In the genomic region with DNA sequence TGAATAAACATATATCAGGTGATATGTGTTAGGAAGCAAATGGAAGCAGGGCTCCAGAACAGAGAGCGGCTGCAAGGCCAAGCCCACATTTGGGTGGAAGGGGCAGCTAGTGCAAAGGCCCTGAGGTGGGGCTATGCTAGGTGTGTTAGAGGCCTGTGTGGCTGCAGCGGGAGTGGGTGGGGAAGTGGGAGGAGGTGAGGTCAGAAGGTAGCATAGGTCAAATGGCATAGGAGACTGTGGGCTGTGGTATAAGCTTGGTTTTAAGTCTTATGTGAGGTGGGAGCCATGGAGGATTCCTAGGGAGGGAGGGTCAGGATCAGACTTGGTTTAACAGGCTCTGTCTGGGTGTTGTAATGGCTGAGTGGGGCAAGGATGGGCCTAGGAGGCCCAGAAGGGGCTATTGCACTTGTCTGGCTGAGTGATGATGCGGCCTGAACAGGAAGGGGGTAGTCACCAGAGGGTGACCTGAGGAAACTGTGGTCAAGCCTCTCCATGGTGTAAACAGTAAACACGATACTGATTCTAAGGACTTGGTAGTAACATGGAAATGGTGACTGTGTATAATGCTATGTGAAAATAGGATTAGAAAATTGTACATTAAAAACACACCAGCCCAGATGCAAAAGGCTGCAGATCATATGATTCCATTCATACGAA, we compare ENCODE assay signal across 1 cellular context.
TF ChIP-seq lines count a peak whose summit lies in the region.

No MANE protein-coding gene starts in this region.

TF ChIP-seq in GM12878, 131 proteins besides CTCF, POLR2A, EP300 and RAD21 (continued from another document and continues in another):
- TF ChIP-seq, protein P1, sequence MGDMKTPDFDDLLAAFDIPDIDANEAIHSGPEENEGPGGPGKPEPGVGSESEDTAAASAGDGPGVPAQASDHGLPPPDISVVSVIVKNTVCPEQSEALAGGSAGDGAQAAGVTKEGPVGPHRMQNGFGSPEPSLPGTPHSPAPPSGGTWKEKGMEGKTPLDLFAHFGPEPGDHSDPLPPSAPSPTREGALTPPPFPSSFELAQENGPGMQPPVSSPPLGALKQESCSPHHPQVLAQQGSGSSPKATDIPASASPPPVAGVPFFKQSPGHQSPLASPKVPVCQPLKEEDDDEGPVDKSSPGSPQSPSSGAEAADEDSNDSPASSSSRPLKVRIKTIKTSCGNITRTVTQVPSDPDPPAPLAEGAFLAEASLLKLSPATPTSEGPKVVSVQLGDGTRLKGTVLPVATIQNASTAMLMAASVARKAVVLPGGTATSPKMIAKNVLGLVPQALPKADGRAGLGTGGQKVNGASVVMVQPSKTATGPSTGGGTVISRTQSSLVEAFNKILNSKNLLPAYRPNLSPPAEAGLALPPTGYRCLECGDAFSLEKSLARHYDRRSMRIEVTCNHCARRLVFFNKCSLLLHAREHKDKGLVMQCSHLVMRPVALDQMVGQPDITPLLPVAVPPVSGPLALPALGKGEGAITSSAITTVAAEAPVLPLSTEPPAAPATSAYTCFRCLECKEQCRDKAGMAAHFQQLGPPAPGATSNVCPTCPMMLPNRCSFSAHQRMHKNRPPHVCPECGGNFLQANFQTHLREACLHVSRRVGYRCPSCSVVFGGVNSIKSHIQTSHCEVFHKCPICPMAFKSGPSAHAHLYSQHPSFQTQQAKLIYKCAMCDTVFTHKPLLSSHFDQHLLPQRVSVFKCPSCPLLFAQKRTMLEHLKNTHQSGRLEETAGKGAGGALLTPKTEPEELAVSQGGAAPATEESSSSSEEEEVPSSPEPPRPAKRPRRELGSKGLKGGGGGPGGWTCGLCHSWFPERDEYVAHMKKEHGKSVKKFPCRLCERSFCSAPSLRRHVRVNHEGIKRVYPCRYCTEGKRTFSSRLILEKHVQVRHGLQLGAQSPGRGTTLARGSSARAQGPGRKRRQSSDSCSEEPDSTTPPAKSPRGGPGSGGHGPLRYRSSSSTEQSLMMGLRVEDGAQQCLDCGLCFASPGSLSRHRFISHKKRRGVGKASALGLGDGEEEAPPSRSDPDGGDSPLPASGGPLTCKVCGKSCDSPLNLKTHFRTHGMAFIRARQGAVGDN (IDR thresholded peaks at IDR 0.05): 0 out of 2 replicates have a peak, but pooled peaks have one; percentile 24
- TF ChIP-seq HDGF (IDR thresholded peaks at IDR 0.05) (peak; percentile 94), FOXK2 (IDR thresholded peaks at IDR 0.05) (0 out of 2 replicates have a peak, but pooled peaks have one; percentile 43), SMAD5 (IDR thresholded peaks at IDR 0.05; ENCODE audit: low read depth) (no peak), RUNX3 (IDR thresholded peaks at IDR 0.05; ENCODE audit: low read length) (peak; percentile 97), NR2F1 (conservative IDR thresholded peaks at IDR 0.05) (peak; percentile 92), CREM (IDR thresholded peaks at IDR 0.05; ENCODE audit: low read depth) (peak; percentile 68), ATF2 (IDR thresholded peaks at IDR 0.05; ENCODE audit: low read length) (peak; percentile 32; the same call in 1 of the 2 replicates), BCL3 (IDR thresholded peaks at IDR 0.05; ENCODE audit: borderline replicate concordance, insufficient read depth, low read depth, low read length, poor library complexity, severe bottlenecking) (peak; percentile 19), EED (IDR thresholded peaks at IDR 0.05; ENCODE audit: low read depth) (peak; percentile 77), EGR1 (IDR thresholded peaks at IDR 0.05; ENCODE audit: borderline replicate concordance in 1 of 2, low read depth in 2 of 2, low read length in 2 of 2) (0 out of 3 replicates have a peak, but pooled peaks of 1 of the 2 experiments have one; percentile 37), ZBTB40 (IDR thresholded peaks at IDR 0.05; ENCODE audit: borderline replicate concordance) (no peak), NFXL1 (IDR thresholded peaks at IDR 0.05; ENCODE audit: borderline replicate concordance) (no peak), JUNB (IDR thresholded peaks at IDR 0.05) (peak; percentile 42; the same call in 1 of the 2 replicates), YY1 (IDR thresholded peaks at IDR 0.05; ENCODE audit: low read depth, low read length) (peak; percentile 33; the same call in 1 of the 2 replicates), ETV6 (conservative IDR thresholded peaks at IDR 0.05 in 1 of 2, IDR thresholded peaks at IDR 0.05 in 1 of 2; ENCODE audit: borderline replicate concordance in 1 of 2, low read depth in 1 of 2) (peak in 1 of 2 experiments; percentile 88; a peak in 2 of 4 replicates), MTA2 (IDR thresholded peaks at IDR 0.05; ENCODE audit: low read depth) (peak; percentile 51; the same call in 1 of the 2 replicates), MYC (IDR thresholded peaks at IDR 0.05; ENCODE audit: insufficient read depth, insufficient read length, insufficient replicate concordance, low read length, severe bottlenecking) (no peak), POU2F2 (IDR thresholded peaks at IDR 0.05; ENCODE audit: borderline replicate concordance, low read depth, low read length) (0 out of 3 replicates have a peak, but pooled peaks have one; percentile 19), PAX5 (IDR thresholded peaks at IDR 0.05; ENCODE audit: borderline replicate concordance, low read depth, low read length) (peak; percentile 94), SMARCA5 (IDR thresholded peaks at IDR 0.05) (0 out of 2 replicates have a peak, but pooled peaks have one; percentile 40), ZZZ3 (IDR thresholded peaks at IDR 0.05; ENCODE audit: control insufficient read depth, insufficient read length, low read depth) (no peak), SPI1 (IDR thresholded peaks at IDR 0.05; ENCODE audit: borderline replicate concordance, insufficient read depth, low read depth, low read length) (peak; percentile 36; the same call in 1 of the 2 replicates), ESRRA (IDR thresholded peaks at IDR 0.05; ENCODE audit: low read length) (no peak), CHD2 (IDR thresholded peaks at IDR 0.05; ENCODE audit: borderline replicate concordance, low read depth, low read length) (peak; percentile 40; the same call in 1 of the 2 replicates), PML (IDR thresholded peaks at IDR 0.05; ENCODE audit: low read length) (no peak), ZNF207 (IDR thresholded peaks at IDR 0.05; ENCODE audit: borderline replicate concordance) (no peak), MEF2B (IDR thresholded peaks at IDR 0.05; ENCODE audit: partially characterized antibody, poor library complexity, severe bottlenecking) (peak; percentile 12)
- TF ChIP-seq, protein P2, sequence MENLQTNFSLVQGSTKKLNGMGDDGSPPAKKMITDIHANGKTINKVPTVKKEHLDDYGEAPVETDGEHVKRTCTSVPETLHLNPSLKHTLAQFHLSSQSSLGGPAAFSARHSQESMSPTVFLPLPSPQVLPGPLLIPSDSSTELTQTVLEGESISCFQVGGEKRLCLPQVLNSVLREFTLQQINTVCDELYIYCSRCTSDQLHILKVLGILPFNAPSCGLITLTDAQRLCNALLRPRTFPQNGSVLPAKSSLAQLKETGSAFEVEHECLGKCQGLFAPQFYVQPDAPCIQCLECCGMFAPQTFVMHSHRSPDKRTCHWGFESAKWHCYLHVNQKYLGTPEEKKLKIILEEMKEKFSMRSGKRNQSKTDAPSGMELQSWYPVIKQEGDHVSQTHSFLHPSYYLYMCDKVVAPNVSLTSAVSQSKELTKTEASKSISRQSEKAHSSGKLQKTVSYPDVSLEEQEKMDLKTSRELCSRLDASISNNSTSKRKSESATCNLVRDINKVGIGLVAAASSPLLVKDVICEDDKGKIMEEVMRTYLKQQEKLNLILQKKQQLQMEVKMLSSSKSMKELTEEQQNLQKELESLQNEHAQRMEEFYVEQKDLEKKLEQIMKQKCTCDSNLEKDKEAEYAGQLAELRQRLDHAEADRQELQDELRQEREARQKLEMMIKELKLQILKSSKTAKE (IDR thresholded peaks at IDR 0.05; ENCODE audit: low read depth, poor library complexity, severe bottlenecking): peak; percentile 50
- TF ChIP-seq, protein P3, sequence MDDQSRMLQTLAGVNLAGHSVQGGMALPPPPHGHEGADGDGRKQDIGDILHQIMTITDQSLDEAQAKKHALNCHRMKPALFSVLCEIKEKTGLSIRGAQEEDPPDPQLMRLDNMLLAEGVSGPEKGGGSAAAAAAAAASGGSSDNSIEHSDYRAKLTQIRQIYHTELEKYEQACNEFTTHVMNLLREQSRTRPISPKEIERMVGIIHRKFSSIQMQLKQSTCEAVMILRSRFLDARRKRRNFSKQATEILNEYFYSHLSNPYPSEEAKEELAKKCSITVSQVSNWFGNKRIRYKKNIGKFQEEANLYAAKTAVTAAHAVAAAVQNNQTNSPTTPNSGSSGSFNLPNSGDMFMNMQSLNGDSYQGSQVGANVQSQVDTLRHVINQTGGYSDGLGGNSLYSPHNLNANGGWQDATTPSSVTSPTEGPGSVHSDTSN (IDR thresholded peaks at IDR 0.05; ENCODE audit: insufficient replicate concordance, low read depth, low read length): peak; percentile 63
- TF ChIP-seq, protein P4, sequence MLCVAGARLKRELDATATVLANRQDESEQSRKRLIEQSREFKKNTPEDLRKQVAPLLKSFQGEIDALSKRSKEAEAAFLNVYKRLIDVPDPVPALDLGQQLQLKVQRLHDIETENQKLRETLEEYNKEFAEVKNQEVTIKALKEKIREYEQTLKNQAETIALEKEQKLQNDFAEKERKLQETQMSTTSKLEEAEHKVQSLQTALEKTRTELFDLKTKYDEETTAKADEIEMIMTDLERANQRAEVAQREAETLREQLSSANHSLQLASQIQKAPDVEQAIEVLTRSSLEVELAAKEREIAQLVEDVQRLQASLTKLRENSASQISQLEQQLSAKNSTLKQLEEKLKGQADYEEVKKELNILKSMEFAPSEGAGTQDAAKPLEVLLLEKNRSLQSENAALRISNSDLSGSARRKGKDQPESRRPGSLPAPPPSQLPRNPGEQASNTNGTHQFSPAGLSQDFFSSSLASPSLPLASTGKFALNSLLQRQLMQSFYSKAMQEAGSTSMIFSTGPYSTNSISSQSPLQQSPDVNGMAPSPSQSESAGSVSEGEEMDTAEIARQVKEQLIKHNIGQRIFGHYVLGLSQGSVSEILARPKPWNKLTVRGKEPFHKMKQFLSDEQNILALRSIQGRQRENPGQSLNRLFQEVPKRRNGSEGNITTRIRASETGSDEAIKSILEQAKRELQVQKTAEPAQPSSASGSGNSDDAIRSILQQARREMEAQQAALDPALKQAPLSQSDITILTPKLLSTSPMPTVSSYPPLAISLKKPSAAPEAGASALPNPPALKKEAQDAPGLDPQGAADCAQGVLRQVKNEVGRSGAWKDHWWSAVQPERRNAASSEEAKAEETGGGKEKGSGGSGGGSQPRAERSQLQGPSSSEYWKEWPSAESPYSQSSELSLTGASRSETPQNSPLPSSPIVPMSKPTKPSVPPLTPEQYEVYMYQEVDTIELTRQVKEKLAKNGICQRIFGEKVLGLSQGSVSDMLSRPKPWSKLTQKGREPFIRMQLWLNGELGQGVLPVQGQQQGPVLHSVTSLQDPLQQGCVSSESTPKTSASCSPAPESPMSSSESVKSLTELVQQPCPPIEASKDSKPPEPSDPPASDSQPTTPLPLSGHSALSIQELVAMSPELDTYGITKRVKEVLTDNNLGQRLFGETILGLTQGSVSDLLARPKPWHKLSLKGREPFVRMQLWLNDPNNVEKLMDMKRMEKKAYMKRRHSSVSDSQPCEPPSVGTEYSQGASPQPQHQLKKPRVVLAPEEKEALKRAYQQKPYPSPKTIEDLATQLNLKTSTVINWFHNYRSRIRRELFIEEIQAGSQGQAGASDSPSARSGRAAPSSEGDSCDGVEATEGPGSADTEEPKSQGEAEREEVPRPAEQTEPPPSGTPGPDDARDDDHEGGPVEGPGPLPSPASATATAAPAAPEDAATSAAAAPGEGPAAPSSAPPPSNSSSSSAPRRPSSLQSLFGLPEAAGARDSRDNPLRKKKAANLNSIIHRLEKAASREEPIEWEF (IDR thresholded peaks at IDR 0.05; ENCODE audit: insufficient replicate concordance, low read depth, low read length): no peak
- TF ChIP-seq, protein P5, sequence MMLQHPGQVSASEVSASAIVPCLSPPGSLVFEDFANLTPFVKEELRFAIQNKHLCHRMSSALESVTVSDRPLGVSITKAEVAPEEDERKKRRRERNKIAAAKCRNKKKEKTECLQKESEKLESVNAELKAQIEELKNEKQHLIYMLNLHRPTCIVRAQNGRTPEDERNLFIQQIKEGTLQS (IDR thresholded peaks at IDR 0.05; ENCODE audit: borderline replicate concordance, extremely low read depth, low read depth, low read length): no peak
